1 cellular context compared by ENCODE assay signal in the genomic region with DNA sequence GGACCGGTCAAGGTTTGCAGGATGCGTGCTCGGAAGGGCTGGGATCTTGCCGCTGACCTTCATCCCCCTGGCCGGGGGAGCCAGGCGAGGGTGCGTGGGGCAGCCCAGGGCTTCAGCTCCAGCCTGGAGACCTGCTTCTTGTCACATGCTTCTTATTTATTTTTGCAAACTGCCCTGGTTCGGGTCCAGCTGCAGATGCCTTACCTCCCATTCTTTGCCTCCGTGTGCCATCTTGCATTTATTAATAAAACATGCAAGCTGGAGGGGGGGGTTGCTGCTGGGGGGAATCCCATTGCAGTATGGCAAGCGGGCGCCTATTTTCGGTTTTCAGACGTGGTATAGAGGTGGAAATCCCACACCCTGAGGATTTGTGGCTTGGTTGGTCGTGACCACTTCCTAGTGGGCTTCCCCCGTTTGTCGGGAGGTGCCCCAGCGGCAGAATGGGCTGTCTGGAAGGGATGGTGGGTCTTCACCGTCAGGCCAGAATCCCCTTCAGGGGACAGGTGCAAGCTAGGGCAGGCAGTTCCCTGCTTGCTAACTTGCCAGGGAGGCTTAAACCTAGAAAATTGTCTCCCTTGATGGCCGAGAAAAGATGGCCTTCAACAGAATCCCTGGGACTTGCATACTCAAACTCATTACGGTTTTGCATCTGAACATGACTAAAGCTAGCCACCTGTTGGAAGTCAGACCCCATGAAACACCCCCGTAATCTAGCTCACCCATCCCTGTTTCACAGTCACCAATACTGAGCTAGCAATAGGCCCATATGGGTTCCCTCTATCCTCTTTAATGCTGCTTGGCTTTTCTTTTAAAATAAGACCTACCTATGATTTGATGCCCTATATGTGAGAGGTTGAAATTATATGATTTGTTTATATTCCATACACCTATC.
TF ChIP-seq lines count a peak whose summit lies in the region.

No MANE protein-coding gene starts in this region.

TF ChIP-seq in GM12878, 131 proteins besides CTCF, POLR2A, EP300 and RAD21 (continued from another document and continues in another):
- TF ChIP-seq, protein P1, sequence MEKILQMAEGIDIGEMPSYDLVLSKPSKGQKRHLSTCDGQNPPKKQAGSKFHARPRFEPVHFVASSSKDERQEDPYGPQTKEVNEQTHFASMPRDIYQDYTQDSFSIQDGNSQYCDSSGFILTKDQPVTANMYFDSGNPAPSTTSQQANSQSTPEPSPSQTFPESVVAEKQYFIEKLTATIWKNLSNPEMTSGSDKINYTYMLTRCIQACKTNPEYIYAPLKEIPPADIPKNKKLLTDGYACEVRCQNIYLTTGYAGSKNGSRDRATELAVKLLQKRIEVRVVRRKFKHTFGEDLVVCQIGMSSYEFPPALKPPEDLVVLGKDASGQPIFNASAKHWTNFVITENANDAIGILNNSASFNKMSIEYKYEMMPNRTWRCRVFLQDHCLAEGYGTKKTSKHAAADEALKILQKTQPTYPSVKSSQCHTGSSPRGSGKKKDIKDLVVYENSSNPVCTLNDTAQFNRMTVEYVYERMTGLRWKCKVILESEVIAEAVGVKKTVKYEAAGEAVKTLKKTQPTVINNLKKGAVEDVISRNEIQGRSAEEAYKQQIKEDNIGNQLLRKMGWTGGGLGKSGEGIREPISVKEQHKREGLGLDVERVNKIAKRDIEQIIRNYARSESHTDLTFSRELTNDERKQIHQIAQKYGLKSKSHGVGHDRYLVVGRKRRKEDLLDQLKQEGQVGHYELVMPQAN (conservative IDR thresholded peaks at IDR 0.05), result no peak
- TF ChIP-seq, protein P2, sequence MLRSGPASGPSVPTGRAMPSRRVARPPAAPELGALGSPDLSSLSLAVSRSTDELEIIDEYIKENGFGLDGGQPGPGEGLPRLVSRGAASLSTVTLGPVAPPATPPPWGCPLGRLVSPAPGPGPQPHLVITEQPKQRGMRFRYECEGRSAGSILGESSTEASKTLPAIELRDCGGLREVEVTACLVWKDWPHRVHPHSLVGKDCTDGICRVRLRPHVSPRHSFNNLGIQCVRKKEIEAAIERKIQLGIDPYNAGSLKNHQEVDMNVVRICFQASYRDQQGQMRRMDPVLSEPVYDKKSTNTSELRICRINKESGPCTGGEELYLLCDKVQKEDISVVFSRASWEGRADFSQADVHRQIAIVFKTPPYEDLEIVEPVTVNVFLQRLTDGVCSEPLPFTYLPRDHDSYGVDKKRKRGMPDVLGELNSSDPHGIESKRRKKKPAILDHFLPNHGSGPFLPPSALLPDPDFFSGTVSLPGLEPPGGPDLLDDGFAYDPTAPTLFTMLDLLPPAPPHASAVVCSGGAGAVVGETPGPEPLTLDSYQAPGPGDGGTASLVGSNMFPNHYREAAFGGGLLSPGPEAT (IDR thresholded peaks at IDR 0.05; ENCODE audit: low read depth), result peak; percentile 26; the same call in 1 of the 2 replicates
- TF ChIP-seq POLR2AphosphoS5 (IDR thresholded peaks at IDR 0.05; ENCODE audit: low read length) (no peak), IKZF1 (conservative IDR thresholded peaks at IDR 0.05) (peak; percentile 77), CBX3 (IDR thresholded peaks at IDR 0.05; ENCODE audit: borderline replicate concordance, low read depth) (no peak), BCL11A (IDR thresholded peaks at IDR 0.05; ENCODE audit: low read depth, low read length) (peak; percentile 25; the same call in 1 of the 2 replicates), TAF1 (IDR thresholded peaks at IDR 0.05; ENCODE audit: borderline replicate concordance, low read depth, low read length) (no peak), CBFB (IDR thresholded peaks at IDR 0.05; ENCODE audit: low read depth) (peak; percentile 52; the same call in 1 of the 2 replicates), NR2C1 (IDR thresholded peaks at IDR 0.05) (no peak), WRNIP1 (IDR thresholded peaks at IDR 0.05; ENCODE audit: borderline replicate concordance, low read depth, low read length) (no peak), NFIC (IDR thresholded peaks at IDR 0.05; ENCODE audit: low read depth, low read length) (peak; percentile 59; the same call in 1 of the 2 replicates), GABPA (IDR thresholded peaks at IDR 0.05; ENCODE audit: low read depth) (no peak), ESRRA (IDR thresholded peaks at IDR 0.05; ENCODE audit: low read length) (no peak), NR2F1 (conservative IDR thresholded peaks at IDR 0.05) (peak; percentile 31; the same call in 1 of the 2 replicates), CEBPB (IDR thresholded peaks at IDR 0.05; ENCODE audit: borderline replicate concordance in 1 of 2, low read depth in 2 of 2, low read length in 2 of 2) (no peak), NBN (IDR thresholded peaks at IDR 0.05) (no peak), FOS (IDR thresholded peaks at IDR 0.05; ENCODE audit: borderline replicate concordance, extremely low read depth, insufficient read length) (no peak), RELA (IDR thresholded peaks at IDR 0.05; ENCODE audit: borderline replicate concordance, partially characterized antibody) (peak; percentile 62), DPF2 (IDR thresholded peaks at IDR 0.05) (0 out of 2 replicates have a peak, but pooled peaks have one; percentile 62), CBX5 (IDR thresholded peaks at IDR 0.05; ENCODE audit: low read depth) (no peak), RUNX3 (IDR thresholded peaks at IDR 0.05; ENCODE audit: low read length) (peak; percentile 93), ATF7 (IDR thresholded peaks at IDR 0.05; ENCODE audit: low read depth) (no peak), CHD1 (IDR thresholded peaks at IDR 0.05; ENCODE audit: low read depth, low read length) (no peak), ETV6 (conservative IDR thresholded peaks at IDR 0.05 in 1 of 2, IDR thresholded peaks at IDR 0.05 in 1 of 2; ENCODE audit: borderline replicate concordance in 1 of 2, low read depth in 1 of 2) (peak in 1 of 2 experiments; percentile 41; a peak in 1 of 4 replicates), TBL1XR1 (IDR thresholded peaks at IDR 0.05; ENCODE audit: low read depth, low read length) (peak; percentile 75; the same call in 1 of the 2 replicates), KDM1A (IDR thresholded peaks at IDR 0.05; ENCODE audit: borderline replicate concordance) (no peak), MTA2 (IDR thresholded peaks at IDR 0.05; ENCODE audit: low read depth) (peak; percentile 48; the same call in 1 of the 2 replicates), ZZZ3 (IDR thresholded peaks at IDR 0.05; ENCODE audit: control insufficient read depth, insufficient read length, low read depth) (no peak), GATAD2B (conservative IDR thresholded peaks at IDR 0.05; ENCODE audit: low read depth) (0 out of 2 replicates have a peak, but pooled peaks have one; percentile 53), TARDBP (IDR thresholded peaks at IDR 0.05; ENCODE audit: borderline replicate concordance) (no peak), RCOR1 (conservative IDR thresholded peaks at IDR 0.05; ENCODE audit: low read depth, low read length) (no peak), RBBP5 (conservative IDR thresholded peaks at IDR 0.05) (no peak), BHLHE40 (IDR thresholded peaks at IDR 0.05; ENCODE audit: borderline replicate concordance in 1 of 2, low read depth in 2 of 2, low read length in 1 of 2) (peak in 1 of 2 experiments; percentile 15; a peak in 1 of 4 replicates)
- TF ChIP-seq, protein P3, sequence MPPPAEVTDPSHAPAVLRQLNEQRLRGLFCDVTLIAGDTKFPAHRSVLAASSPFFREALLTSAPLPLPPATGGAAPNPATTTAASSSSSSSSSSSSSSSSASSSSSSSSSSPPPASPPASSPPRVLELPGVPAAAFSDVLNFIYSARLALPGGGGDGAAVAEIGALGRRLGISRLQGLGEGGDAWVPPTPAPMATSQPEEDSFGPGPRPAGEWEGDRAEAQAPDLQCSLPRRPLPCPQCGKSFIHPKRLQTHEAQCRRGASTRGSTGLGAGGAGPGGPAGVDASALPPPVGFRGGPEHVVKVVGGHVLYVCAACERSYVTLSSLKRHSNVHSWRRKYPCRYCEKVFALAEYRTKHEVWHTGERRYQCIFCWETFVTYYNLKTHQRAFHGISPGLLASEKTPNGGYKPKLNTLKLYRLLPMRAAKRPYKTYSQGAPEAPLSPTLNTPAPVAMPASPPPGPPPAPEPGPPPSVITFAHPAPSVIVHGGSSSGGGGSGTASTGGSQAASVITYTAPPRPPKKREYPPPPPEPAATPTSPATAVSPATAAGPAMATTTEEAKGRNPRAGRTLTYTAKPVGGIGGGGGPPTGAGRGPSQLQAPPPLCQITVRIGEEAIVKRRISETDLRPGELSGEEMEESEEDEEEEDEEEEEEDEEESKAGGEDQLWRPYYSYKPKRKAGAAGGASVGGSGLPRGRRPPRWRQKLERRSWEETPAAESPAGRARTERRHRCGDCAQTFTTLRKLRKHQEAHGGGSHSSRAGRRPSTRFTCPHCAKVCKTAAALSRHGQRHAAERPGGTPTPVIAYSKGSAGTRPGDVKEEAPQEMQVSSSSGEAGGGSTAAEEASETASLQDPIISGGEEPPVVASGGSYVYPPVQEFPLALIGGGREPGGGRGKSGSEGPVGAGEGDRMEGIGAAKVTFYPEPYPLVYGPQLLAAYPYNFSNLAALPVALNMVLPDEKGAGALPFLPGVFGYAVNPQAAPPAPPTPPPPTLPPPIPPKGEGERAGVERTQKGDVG (CRISPR knock-in tag; IDR thresholded peaks at IDR 0.05), result no peak
- TF ChIP-seq, protein P4, sequence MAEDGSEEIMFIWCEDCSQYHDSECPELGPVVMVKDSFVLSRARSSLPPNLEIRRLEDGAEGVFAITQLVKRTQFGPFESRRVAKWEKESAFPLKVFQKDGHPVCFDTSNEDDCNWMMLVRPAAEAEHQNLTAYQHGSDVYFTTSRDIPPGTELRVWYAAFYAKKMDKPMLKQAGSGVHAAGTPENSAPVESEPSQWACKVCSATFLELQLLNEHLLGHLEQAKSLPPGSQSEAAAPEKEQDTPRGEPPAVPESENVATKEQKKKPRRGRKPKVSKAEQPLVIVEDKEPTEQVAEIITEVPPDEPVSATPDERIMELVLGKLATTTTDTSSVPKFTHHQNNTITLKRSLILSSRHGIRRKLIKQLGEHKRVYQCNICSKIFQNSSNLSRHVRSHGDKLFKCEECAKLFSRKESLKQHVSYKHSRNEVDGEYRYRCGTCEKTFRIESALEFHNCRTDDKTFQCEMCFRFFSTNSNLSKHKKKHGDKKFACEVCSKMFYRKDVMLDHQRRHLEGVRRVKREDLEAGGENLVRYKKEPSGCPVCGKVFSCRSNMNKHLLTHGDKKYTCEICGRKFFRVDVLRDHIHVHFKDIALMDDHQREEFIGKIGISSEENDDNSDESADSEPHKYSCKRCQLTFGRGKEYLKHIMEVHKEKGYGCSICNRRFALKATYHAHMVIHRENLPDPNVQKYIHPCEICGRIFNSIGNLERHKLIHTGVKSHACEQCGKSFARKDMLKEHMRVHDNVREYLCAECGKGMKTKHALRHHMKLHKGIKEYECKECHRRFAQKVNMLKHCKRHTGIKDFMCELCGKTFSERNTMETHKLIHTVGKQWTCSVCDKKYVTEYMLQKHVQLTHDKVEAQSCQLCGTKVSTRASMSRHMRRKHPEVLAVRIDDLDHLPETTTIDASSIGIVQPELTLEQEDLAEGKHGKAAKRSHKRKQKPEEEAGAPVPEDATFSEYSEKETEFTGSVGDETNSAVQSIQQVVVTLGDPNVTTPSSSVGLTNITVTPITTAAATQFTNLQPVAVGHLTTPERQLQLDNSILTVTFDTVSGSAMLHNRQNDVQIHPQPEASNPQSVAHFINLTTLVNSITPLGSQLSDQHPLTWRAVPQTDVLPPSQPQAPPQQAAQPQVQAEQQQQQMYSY (CRISPR knock-in tag; IDR thresholded peaks at IDR 0.05), result no peak
- TF ChIP-seq, protein P5, sequence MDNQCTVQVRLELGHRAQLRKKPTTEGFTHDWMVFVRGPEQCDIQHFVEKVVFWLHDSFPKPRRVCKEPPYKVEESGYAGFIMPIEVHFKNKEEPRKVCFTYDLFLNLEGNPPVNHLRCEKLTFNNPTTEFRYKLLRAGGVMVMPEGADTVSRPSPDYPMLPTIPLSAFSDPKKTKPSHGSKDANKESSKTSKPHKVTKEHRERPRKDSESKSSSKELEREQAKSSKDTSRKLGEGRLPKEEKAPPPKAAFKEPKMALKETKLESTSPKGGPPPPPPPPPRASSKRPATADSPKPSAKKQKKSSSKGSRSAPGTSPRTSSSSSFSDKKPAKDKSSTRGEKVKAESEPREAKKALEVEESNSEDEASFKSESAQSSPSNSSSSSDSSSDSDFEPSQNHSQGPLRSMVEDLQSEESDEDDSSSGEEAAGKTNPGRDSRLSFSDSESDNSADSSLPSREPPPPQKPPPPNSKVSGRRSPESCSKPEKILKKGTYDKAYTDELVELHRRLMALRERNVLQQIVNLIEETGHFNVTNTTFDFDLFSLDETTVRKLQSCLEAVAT (IDR thresholded peaks at IDR 0.05), result 0 out of 2 replicates have a peak, but pooled peaks have one; percentile 57
- TF ChIP-seq, protein P6, sequence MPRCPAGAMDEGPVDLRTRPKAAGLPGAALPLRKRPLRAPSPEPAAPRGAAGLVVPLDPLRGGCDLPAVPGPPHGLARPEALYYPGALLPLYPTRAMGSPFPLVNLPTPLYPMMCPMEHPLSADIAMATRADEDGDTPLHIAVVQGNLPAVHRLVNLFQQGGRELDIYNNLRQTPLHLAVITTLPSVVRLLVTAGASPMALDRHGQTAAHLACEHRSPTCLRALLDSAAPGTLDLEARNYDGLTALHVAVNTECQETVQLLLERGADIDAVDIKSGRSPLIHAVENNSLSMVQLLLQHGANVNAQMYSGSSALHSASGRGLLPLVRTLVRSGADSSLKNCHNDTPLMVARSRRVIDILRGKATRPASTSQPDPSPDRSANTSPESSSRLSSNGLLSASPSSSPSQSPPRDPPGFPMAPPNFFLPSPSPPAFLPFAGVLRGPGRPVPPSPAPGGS (IDR thresholded peaks at IDR 0.05; ENCODE audit: borderline replicate concordance, insufficient read depth, low read depth, low read length, poor library complexity, severe bottlenecking), result peak; percentile 44
- TF ChIP-seq, protein P7, sequence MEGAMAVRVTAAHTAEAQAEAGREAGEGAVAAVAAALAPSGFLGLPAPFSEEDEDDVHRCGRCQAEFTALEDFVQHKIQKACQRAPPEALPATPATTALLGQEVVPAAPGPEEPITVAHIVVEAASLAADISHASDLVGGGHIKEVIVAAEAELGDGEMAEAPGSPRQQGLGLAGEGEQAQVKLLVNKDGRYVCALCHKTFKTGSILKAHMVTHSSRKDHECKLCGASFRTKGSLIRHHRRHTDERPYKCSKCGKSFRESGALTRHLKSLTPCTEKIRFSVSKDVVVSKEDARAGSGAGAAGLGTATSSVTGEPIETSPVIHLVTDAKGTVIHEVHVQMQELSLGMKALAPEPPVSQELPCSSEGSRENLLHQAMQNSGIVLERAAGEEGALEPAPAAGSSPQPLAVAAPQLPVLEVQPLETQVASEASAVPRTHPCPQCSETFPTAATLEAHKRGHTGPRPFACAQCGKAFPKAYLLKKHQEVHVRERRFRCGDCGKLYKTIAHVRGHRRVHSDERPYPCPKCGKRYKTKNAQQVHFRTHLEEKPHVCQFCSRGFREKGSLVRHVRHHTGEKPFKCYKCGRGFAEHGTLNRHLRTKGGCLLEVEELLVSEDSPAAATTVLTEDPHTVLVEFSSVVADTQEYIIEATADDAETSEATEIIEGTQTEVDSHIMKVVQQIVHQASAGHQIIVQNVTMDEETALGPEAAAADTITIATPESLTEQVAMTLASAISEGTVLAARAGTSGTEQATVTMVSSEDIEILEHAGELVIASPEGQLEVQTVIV (IDR thresholded peaks at IDR 0.05; ENCODE audit: borderline replicate concordance, partially characterized antibody), result no peak
